In genomic region chr16:81544691-81545365, GRCh38 we compare ENCODE assay signal across 15 cellular contexts.
DNase-seq lines count a peak whose midpoint lies in the region; TF ChIP-seq lines count a peak whose summit lies in the region.
"Had no signal": no experiment of that assay in that cellular context is flagged by ENCODE, and none has a peak within 500 bp of the region (broad histone marks: within the 10 kb centered on the region; RNA-seq: fewer than 3 reads in every experiment).

No MANE protein-coding gene starts in this region.

- intact Hi-C loops in thyroid gland (cut with DNase I), result loop anchor here (5.0 kb wide), 1 partner anchor 98 kb away; no protein-coding TSS in a partner anchor
- intact Hi-C loops in cardiac septum (cut with DNase I), result no loop called here

- DNase-seq in DMS79 treated with DMSO at 0.1 percent for 48 hours (lab: John Stamatoyannopoulos, UW), result peak; percentile 4
- no peak for DNase-seq in DMS79 (lab: John Stamatoyannopoulos, UW)
- DNase-seq in NOMO-1 treated with dmso at 0.1 percent for 144 hours (lab: John Stamatoyannopoulos, UW; ENCODE audit: unreplicated experiment), result peak; percentile 78
- peak; percentile 47 to 61 for DNase-seq in foreskin fibroblast
- peak; percentile 55 to 62 for DNase-seq in thyroid gland
- DNase-seq in NCI-H82 treated with DMSO at 0.1 percent for 48 hours (lab: John Stamatoyannopoulos, UW; ENCODE audit: unreplicated experiment), result no peak
- DNase-seq in cardiac septum (ENCODE audit: low spot score), result no peak
- no peak for DNase-seq in NCI-H1105 treated with DMSO at 0.1 percent for 48 hours (lab: John Stamatoyannopoulos, UW)
- DNase-seq: EL; glutamatergic neuron; left ventricle myocardium inferior; NCI-H187; stimulated activated CD4-positive, alpha-beta T cell treated with anti-CD3 and anti-CD28 coated beads, Interleukin-4, amount 100 ng/mL, for 1 hour had no signal

- no peak for TF ChIP-seq POLR2A in thyroid gland (IDR thresholded peaks at IDR 0.05)

- no peaks in the 10 kb centered on the region for H3K36me3 ChIP-seq in thyroid gland
- H3K36me3 ChIP-seq: left ventricle myocardium inferior had no signal

- no peaks in the 10 kb centered on the region for H3K27me3 ChIP-seq in thyroid gland

- no peak overlapping the region for H3K27ac ChIP-seq in thyroid gland
- H3K27ac ChIP-seq: 22Rv1, left ventricle myocardium inferior, parathyroid adenoma had no signal

- no peak overlapping the region for H3K4me3 ChIP-seq in foreskin fibroblast (ENCODE audit: low read depth in 1 of 2, low read length in 2 of 2)
- no peak overlapping the region for H3K4me3 ChIP-seq in thyroid gland (replicated peaks in 1 of 3)
- H3K4me3 ChIP-seq: left ventricle myocardium inferior had no signal

- H3K9me3 ChIP-seq in thyroid gland, result no peaks in the 10 kb centered on the region
- H3K9me3 ChIP-seq: left ventricle myocardium inferior had no signal

- peaks cover 26 to 55% of the 10 kb centered on the region in 2 donors for H3K4me1 ChIP-seq in thyroid gland
- H3K4me1 ChIP-seq: parathyroid adenoma had no signal

- TF ChIP-seq CTCF in foreskin fibroblast (IDR thresholded peaks at IDR 0.05; ENCODE audit: low read depth, low read length) (no peak), thyroid gland (IDR thresholded peaks at IDR 0.05) (no peak)

- 74 to 75% methylated on average over 13 of the region's 13 CpGs for WGBS in thyroid gland, 2 donors

Comparison
In these comparisons a context has a peak if more than half of its experiments do, and no peak if none do; other contexts are left out.
1. DNase-seq: peak in DMS79 treated with DMSO at 0.1 percent for 48 hours (single experiment), NOMO-1 treated with dmso at 0.1 percent for 144 hours (single experiment), foreskin fibroblast (2 of 2) and thyroid gland (2 of 2); none in DMS79 (single experiment), NCI-H82 treated with DMSO at 0.1 percent for 48 hours (single experiment), cardiac septum (single experiment) and NCI-H1105 treated with DMSO at 0.1 percent for 48 hours (single experiment).